Comparison of ENCODE assay signal across 1 cellular context in the genomic region with DNA sequence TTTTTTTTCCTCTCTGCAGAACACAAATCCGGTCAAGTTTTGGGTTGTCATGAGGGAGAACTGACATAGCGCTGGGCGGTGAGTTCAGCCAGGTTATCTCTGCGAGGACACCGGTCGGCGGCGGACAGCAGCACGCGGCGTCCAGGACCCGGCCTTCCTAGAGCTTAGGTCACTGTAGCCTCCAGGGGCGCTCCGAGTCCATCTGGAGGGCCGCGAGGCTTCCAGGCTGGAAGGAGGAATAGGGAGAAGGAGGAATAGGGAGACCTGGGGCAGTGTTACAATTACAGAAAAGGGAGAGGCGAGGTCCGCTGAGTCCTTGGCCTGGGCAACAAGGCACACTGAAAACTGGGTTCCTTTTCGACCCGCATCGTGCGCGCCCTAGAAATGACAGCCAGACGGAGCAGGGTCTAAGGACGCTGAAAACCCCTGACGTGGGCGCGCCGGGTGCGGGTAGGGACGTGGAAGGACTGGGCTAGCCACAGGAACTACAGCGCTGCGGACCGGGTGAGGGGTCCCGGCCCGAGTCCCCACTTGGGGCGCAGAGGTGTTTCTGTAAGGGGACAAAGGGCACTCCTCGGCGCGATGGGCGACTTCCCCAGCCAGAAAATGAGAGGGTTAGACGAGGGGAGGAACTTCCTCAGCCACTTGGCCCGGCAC.
TF ChIP-seq lines count a peak whose summit lies in the region.

No MANE protein-coding gene starts in this region.

TF ChIP-seq in K562, 482 proteins besides CTCF, POLR2A, EP300 and RAD21:
- TF ChIP-seq L3MBTL2 (IDR thresholded peaks at IDR 0.05), result peak; percentile 71
- no peak for TF ChIP-seq ZBTB8A (IDR thresholded peaks at IDR 0.05; ENCODE audit: partially characterized antibody)
- TF ChIP-seq, protein P1, sequence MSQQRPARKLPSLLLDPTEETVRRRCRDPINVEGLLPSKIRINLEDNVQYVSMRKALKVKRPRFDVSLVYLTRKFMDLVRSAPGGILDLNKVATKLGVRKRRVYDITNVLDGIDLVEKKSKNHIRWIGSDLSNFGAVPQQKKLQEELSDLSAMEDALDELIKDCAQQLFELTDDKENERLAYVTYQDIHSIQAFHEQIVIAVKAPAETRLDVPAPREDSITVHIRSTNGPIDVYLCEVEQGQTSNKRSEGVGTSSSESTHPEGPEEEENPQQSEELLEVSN (IDR thresholded peaks at IDR 0.05; ENCODE audit: borderline replicate concordance in 1 of 2, extremely low read depth in 1 of 2, insufficient read depth in 1 of 2, insufficient read length in 1 of 2, low read depth in 1 of 2, low read length in 1 of 2, poor library complexity in 1 of 2, severe bottlenecking in 1 of 2), result peak in 1 of 2 experiments; percentile 58
- TF ChIP-seq, protein P2, sequence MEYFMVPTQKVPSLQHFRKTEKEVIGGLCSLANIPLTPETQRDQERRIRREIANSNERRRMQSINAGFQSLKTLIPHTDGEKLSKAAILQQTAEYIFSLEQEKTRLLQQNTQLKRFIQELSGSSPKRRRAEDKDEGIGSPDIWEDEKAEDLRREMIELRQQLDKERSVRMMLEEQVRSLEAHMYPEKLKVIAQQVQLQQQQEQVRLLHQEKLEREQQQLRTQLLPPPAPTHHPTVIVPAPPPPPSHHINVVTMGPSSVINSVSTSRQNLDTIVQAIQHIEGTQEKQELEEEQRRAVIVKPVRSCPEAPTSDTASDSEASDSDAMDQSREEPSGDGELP (CRISPR knock-in tag; IDR thresholded peaks at IDR 0.05; ENCODE audit: borderline replicate concordance), result 0 out of 2 replicates have a peak, but pooled peaks have one; percentile 21
- TF ChIP-seq, protein P3, sequence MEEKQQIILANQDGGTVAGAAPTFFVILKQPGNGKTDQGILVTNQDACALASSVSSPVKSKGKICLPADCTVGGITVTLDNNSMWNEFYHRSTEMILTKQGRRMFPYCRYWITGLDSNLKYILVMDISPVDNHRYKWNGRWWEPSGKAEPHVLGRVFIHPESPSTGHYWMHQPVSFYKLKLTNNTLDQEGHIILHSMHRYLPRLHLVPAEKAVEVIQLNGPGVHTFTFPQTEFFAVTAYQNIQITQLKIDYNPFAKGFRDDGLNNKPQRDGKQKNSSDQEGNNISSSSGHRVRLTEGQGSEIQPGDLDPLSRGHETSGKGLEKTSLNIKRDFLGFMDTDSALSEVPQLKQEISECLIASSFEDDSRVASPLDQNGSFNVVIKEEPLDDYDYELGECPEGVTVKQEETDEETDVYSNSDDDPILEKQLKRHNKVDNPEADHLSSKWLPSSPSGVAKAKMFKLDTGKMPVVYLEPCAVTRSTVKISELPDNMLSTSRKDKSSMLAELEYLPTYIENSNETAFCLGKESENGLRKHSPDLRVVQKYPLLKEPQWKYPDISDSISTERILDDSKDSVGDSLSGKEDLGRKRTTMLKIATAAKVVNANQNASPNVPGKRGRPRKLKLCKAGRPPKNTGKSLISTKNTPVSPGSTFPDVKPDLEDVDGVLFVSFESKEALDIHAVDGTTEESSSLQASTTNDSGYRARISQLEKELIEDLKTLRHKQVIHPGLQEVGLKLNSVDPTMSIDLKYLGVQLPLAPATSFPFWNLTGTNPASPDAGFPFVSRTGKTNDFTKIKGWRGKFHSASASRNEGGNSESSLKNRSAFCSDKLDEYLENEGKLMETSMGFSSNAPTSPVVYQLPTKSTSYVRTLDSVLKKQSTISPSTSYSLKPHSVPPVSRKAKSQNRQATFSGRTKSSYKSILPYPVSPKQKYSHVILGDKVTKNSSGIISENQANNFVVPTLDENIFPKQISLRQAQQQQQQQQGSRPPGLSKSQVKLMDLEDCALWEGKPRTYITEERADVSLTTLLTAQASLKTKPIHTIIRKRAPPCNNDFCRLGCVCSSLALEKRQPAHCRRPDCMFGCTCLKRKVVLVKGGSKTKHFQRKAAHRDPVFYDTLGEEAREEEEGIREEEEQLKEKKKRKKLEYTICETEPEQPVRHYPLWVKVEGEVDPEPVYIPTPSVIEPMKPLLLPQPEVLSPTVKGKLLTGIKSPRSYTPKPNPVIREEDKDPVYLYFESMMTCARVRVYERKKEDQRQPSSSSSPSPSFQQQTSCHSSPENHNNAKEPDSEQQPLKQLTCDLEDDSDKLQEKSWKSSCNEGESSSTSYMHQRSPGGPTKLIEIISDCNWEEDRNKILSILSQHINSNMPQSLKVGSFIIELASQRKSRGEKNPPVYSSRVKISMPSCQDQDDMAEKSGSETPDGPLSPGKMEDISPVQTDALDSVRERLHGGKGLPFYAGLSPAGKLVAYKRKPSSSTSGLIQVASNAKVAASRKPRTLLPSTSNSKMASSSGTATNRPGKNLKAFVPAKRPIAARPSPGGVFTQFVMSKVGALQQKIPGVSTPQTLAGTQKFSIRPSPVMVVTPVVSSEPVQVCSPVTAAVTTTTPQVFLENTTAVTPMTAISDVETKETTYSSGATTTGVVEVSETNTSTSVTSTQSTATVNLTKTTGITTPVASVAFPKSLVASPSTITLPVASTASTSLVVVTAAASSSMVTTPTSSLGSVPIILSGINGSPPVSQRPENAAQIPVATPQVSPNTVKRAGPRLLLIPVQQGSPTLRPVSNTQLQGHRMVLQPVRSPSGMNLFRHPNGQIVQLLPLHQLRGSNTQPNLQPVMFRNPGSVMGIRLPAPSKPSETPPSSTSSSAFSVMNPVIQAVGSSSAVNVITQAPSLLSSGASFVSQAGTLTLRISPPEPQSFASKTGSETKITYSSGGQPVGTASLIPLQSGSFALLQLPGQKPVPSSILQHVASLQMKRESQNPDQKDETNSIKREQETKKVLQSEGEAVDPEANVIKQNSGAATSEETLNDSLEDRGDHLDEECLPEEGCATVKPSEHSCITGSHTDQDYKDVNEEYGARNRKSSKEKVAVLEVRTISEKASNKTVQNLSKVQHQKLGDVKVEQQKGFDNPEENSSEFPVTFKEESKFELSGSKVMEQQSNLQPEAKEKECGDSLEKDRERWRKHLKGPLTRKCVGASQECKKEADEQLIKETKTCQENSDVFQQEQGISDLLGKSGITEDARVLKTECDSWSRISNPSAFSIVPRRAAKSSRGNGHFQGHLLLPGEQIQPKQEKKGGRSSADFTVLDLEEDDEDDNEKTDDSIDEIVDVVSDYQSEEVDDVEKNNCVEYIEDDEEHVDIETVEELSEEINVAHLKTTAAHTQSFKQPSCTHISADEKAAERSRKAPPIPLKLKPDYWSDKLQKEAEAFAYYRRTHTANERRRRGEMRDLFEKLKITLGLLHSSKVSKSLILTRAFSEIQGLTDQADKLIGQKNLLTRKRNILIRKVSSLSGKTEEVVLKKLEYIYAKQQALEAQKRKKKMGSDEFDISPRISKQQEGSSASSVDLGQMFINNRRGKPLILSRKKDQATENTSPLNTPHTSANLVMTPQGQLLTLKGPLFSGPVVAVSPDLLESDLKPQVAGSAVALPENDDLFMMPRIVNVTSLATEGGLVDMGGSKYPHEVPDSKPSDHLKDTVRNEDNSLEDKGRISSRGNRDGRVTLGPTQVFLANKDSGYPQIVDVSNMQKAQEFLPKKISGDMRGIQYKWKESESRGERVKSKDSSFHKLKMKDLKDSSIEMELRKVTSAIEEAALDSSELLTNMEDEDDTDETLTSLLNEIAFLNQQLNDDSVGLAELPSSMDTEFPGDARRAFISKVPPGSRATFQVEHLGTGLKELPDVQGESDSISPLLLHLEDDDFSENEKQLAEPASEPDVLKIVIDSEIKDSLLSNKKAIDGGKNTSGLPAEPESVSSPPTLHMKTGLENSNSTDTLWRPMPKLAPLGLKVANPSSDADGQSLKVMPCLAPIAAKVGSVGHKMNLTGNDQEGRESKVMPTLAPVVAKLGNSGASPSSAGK (IDR thresholded peaks at IDR 0.05), result peak; percentile 46; the same call in 1 of the 2 replicates
- no peak for TF ChIP-seq ZNF408 (CRISPR knock-in tag; IDR thresholded peaks at IDR 0.05; ENCODE audit: low read depth)
- peak in 1 of 2 experiments; percentile 62; a peak in 1 of 4 replicates for TF ChIP-seq UBTF (IDR thresholded peaks at IDR 0.05; ENCODE audit: borderline replicate concordance in 1 of 2, low read depth in 2 of 2, low read length in 2 of 2)
- TF ChIP-seq PRDM10 (IDR thresholded peaks at IDR 0.05; ENCODE audit: partially characterized antibody), result peak; percentile 25
